Comparison of ENCODE assay signal across 8 cellular contexts in genomic region chr10:102775973-102776669, GRCh38. TPM values are rescaled to one million over a fixed set of nuclear protein-coding genes. Genes with fewer than 3 reads are reported as not detected.
DNase-seq lines count a peak whose midpoint lies in the region; ATAC-seq and TF ChIP-seq lines count a peak whose summit lies in the region.

No MANE protein-coding gene starts in this region.

- H3K36me3 ChIP-seq in adipocyte (ENCODE audit: control insufficient read depth, insufficient read depth, low read length, severe bottlenecking) (no peaks in the 10 kb centered on the region), left ventricle myocardium inferior (no peaks in the 10 kb centered on the region), parathyroid adenoma (ENCODE audit: control insufficient read depth, insufficient read depth, low read length) (no peaks in the 10 kb centered on the region)

- H3K27ac ChIP-seq in left ventricle myocardium inferior (replicated peaks) (peak overlapping the region; percentile 99), parathyroid adenoma (peak overlapping the region; percentile 99)

- H3K79me2 ChIP-seq in parathyroid adenoma = peaks cover 32% of the 10 kb centered on the region

- intact Hi-C loops in left ventricle myocardium inferior (cut with micrococcal nuclease) = no loop called here

- H3K4me2 ChIP-seq in parathyroid adenoma (ENCODE audit: low read length) = peak overlapping the region; percentile 70

- peak overlapping the region; percentile 1 for H2AFZ ChIP-seq in parathyroid adenoma

- TF ChIP-seq CTCF in left ventricle myocardium inferior (IDR thresholded peaks at IDR 0.05; ENCODE audit: borderline replicate concordance) = no peak
- TF ChIP-seq CTCF in parathyroid adenoma (IDR thresholded peaks at IDR 0.05) = no peak

- H3K4me3 ChIP-seq in adipocyte (ENCODE audit: low read length) (peak overlapping the region; percentile 78), left ventricle myocardium inferior (peak overlapping the region; percentile 74), parathyroid adenoma (ENCODE audit: low read depth, low read length) (peak overlapping the region; percentile 50)

- H3K4me1 ChIP-seq in adipocyte (ENCODE audit: control insufficient read depth, insufficient read depth, low read length) = peaks cover 83% of the 10 kb centered on the region
- H3K4me1 ChIP-seq in left ventricle myocardium inferior = peaks cover 98% of the 10 kb centered on the region
- peaks cover 82% of the 10 kb centered on the region for H3K4me1 ChIP-seq in parathyroid adenoma

- H3K9me3 ChIP-seq in adipocyte (ENCODE audit: control insufficient read depth, low read length) (no peaks in the 10 kb centered on the region), left ventricle myocardium inferior (replicated peaks) (no peaks in the 10 kb centered on the region), parathyroid adenoma (ENCODE audit: control insufficient read depth, low read length) (no peaks in the 10 kb centered on the region)

- H3K9ac ChIP-seq in adipocyte (ENCODE audit: low read length) (peak overlapping the region; percentile 82), parathyroid adenoma (peak overlapping the region; percentile 25)

- H3K27me3 ChIP-seq in adipocyte (replicated peaks; ENCODE audit: control insufficient read depth, insufficient read depth, low read length) (no peaks in the 10 kb centered on the region), left ventricle myocardium inferior (ENCODE audit: low read depth) (no peaks in the 10 kb centered on the region), parathyroid adenoma (ENCODE audit: control insufficient read depth, insufficient read depth, low read length) (no peaks in the 10 kb centered on the region)

- peak; percentile 10 for DNase-seq in NCI-H2227 (lab: John Stamatoyannopoulos, UW; ENCODE audit: unreplicated experiment)
- no peak for DNase-seq in NCI-H2227 treated with DMSO at 0.1 percent for 48 hours (lab: John Stamatoyannopoulos, UW)
- peak; percentile 71 for DNase-seq in adipocyte (ENCODE audit: low read depth)
- peak; percentile 89 for DNase-seq in left ventricle myocardium inferior

- ATAC-seq in GM19395 (IDR thresholded peaks at IDR 0.05; ENCODE audit: unreplicated experiment) = no peak
- ATAC-seq in HG03460 (IDR thresholded peaks at IDR 0.05; ENCODE audit: unreplicated experiment) = no peak
- no peak for ATAC-seq in GM18909 (IDR thresholded peaks at IDR 0.05; ENCODE audit: poor library complexity, unreplicated experiment)

RNA-seq across cellular contexts. Expression of gene WBP1L, which starts 32.4 kb away (rescaled TPM):
- 22.6 TPM for total RNA-seq in left ventricle myocardium inferior
